ENCODE assay signal across 1 cellular context in the genomic region with DNA sequence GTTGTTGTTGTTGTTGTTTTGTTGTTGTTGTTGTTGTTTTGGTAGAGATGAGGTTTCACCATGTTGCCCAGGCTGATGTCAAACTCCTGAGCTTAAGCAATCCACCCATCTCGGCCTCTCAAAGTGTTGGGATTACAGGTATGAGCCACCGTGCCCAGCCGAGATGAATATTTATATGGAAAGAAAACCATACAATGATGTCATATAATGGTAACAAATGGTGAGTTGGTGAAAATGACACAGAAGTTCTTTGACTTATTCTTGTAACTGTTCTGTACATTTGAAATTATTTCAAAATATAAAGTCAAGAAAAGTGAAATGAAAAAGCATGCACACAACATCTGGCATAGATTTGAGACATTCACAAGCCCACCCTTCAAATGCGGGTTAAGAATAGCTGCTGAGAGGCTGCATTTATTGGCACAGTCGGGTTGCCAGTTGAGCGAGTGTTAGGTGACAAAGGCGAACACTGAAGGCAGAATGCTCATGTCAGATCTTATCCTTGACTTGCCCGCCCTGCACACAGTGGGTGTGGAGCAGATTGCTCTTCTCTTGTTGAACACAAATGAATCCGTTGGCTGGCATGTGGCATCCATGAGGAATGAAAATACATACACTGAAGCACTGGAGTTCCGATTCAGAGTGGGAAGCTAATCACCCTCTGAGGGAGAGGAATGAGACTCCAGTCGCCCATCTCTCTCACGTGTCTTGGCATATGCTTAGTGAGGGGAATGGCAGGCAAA.
A peak's percentile ranks its signal among the peaks of the same experiment; 100 is the strongest.
TF ChIP-seq lines count a peak whose summit lies in the region.

No MANE protein-coding gene starts in this region.

TF ChIP-seq in HepG2, 621 proteins besides CTCF, POLR2A, EP300 and RAD21:
- TF ChIP-seq ZNF234 (CRISPR knock-in tag; conservative IDR thresholded peaks at IDR 0.05), result no peak
- 0 out of 2 replicates have a peak, but pooled peaks have one; percentile 6 for TF ChIP-seq CREB1 (IDR thresholded peaks at IDR 0.05)
- no peak for TF ChIP-seq CREB1 (CRISPR knock-in tag; IDR thresholded peaks at IDR 0.05)
- TF ChIP-seq FOXP1 (IDR thresholded peaks at IDR 0.05), result peak; percentile 64
- no peak for TF ChIP-seq FOXP1 (CRISPR knock-in tag; IDR thresholded peaks at IDR 0.05)
- peak; percentile 63; the same call in 1 of the 2 replicates for TF ChIP-seq ATF7 (IDR thresholded peaks at IDR 0.05)
- TF ChIP-seq ATF7 (CRISPR knock-in tag; IDR thresholded peaks at IDR 0.05), result no peak
TF ChIP-seq in HepG2: peak in this region for 3.
